15 cellular contexts compared by ENCODE assay signal in the genomic region with DNA sequence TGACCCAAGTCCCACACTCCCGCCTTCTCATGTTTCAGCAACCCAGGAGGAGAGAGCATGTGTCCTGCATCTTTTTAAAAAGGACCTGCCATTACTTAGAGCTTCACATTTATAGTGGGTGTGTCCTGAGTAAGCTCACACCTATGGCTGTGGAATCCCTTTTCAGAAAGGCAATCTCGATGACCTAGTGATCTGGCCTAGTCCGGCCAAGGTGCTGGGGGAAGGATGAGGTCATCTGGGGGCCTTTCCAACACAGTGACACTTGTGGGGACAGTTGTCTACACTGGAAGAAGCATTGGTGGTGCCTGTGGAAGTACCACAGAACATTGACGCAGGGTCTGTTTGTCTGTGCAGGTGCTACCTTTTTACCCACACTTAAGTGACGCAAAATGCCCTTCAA. TPM values are rescaled to one million over a fixed set of nuclear protein-coding genes. Genes with fewer than 3 reads are reported as not detected.
A peak's percentile ranks its signal among the peaks of the same experiment; 100 is the strongest.
DNase-seq lines count a peak whose midpoint lies in the region; ATAC-seq and TF ChIP-seq lines count a peak whose summit lies in the region.
"Had no signal": no experiment of that assay in that cellular context is flagged by ENCODE, and none has a peak within 500 bp of the region (broad histone marks: within the 10 kb centered on the region; RNA-seq: fewer than 3 reads in every experiment).

No MANE protein-coding gene starts in this region.

- no peaks in the 10 kb centered on the region for H3K9me3 ChIP-seq in OCI-LY1 (ENCODE audit: low read length)
- H3K9me3 ChIP-seq in parathyroid adenoma (ENCODE audit: control insufficient read depth, low read length): no peaks in the 10 kb centered on the region
- H3K9me3 ChIP-seq: BE2C had no signal

- no peaks in the 10 kb centered on the region for H4K20me1 ChIP-seq in OCI-LY1 (ENCODE audit: insufficient read depth, low read length)

- H3K36me3 Mint-ChIP-seq in activated T-cell treated with anti-CD3 and anti-CD28 coated beads, Interleukin-2, amount 50 U/mL, for 24 hours (ENCODE audit: low read depth): peaks cover 27% of the 10 kb centered on the region
- peaks cover 1 to 6% of the 10 kb centered on the region in 2 donors for H3K36me3 Mint-ChIP-seq in activated T-cell treated with anti-CD3 and anti-CD28 coated beads, Interleukin-2, amount 50 U/mL, for 72 hours (ENCODE audit: insufficient read depth in 2 of 2)

- H3K4me3 ChIP-seq in OCI-LY1 (ENCODE audit: low read depth, low read length, poor library complexity, severe bottlenecking) (no peak overlapping the region), parathyroid adenoma (ENCODE audit: low read depth, low read length) (peak overlapping the region; percentile 22)

- no peaks in the 10 kb centered on the region; the same call in 1 of the 2 replicates for H3F3A ChIP-seq in OCI-LY1 (ENCODE audit: insufficient read depth, low read length)

- DNase-seq in activated T-cell treated with anti-CD3 and anti-CD28 coated beads, Interleukin-2, amount 50 U/mL, for 24 hours: no peak
- DNase-seq in activated T-cell treated with anti-CD3 and anti-CD28 coated beads, Interleukin-2, amount 50 U/mL, for 72 hours: no peak
- peak; percentile 56 for DNase-seq in islet precursor cell
- no peak for DNase-seq in central memory CD4-positive, alpha-beta T cell
- DNase-seq in HuH-7 (ENCODE audit: low spot score): no peak
- DNase-seq in SIG-M5 treated with dmso at 0.1 percent for 504 hours (lab: John Stamatoyannopoulos, UW; ENCODE audit: unreplicated experiment): no peak
- DNase-seq: activated CD4-positive, alpha-beta T cell treated with anti-CD3 and anti-CD28 coated beads, Interleukin-2, amount 50 U/mL, for 1 hour; BE2C; DND-41; effector CD4-positive, alpha-beta T cell; head of caudate nucleus; NCI-H1417 had no signal

- peaks cover 38% of the 10 kb centered on the region for H3K4me1 ChIP-seq in OCI-LY1 (ENCODE audit: insufficient read depth, low read length, severe bottlenecking)
- peaks cover 28% of the 10 kb centered on the region for H3K4me1 ChIP-seq in parathyroid adenoma
- H3K4me1 ChIP-seq: BE2C had no signal

- H3K79me2 ChIP-seq in OCI-LY1 (ENCODE audit: insufficient read depth, low read length) (no peaks in the 10 kb centered on the region), parathyroid adenoma (peaks cover 3% of the 10 kb centered on the region)

- no peak overlapping the region for H3K4me3 Mint-ChIP-seq in activated T-cell treated with anti-CD3 and anti-CD28 coated beads, Interleukin-2, amount 50 U/mL, for 24 hours
- no peak overlapping the region for H3K4me3 Mint-ChIP-seq in activated T-cell treated with anti-CD3 and anti-CD28 coated beads, Interleukin-2, amount 50 U/mL, for 72 hours

- H3K27ac ChIP-seq in OCI-LY1 (ENCODE audit: low read depth, low read length, poor library complexity, severe bottlenecking) (no peak overlapping the region), parathyroid adenoma (peak overlapping the region; percentile 2)
- H3K27ac ChIP-seq: 22Rv1 had no signal

- H3K9ac ChIP-seq in OCI-LY1 (ENCODE audit: low read length) (no peak overlapping the region), parathyroid adenoma (no peak overlapping the region)

- H2AFZ ChIP-seq in OCI-LY1 (ENCODE audit: low read length): no peak overlapping the region
- no peak overlapping the region for H2AFZ ChIP-seq in parathyroid adenoma

- no peaks in the 10 kb centered on the region for H3K27me3 ChIP-seq in OCI-LY1 (ENCODE audit: insufficient read depth, low read length)
- no peaks in the 10 kb centered on the region for H3K27me3 ChIP-seq in parathyroid adenoma (ENCODE audit: control insufficient read depth, insufficient read depth, low read length)

- TF ChIP-seq CTCF in OCI-LY1 (IDR thresholded peaks at IDR 0.05; ENCODE audit: low read length): no peak
- no peak for TF ChIP-seq CTCF in parathyroid adenoma (IDR thresholded peaks at IDR 0.05)

- H3K9me2 ChIP-seq in OCI-LY1 (ENCODE audit: low read depth, low read length): no peaks in the 10 kb centered on the region

- no peak for ATAC-seq in activated T-cell treated with anti-CD3 and anti-CD28 coated beads, Interleukin-2, amount 50 U/mL, for 72 hours (replicated peaks in 1 of 2)

- no peaks in the 10 kb centered on the region for H3K9me3 Mint-ChIP-seq in activated T-cell treated with anti-CD3 and anti-CD28 coated beads, Interleukin-2, amount 50 U/mL, for 24 hours
- no peaks in the 10 kb centered on the region for H3K9me3 Mint-ChIP-seq in activated T-cell treated with anti-CD3 and anti-CD28 coated beads, Interleukin-2, amount 50 U/mL, for 72 hours

- peak overlapping the region; percentile 9; the same call in 1 of the 2 replicates for H3K4me2 ChIP-seq in OCI-LY1 (ENCODE audit: low read length)
- peak overlapping the region; percentile 29 for H3K4me2 ChIP-seq in parathyroid adenoma (ENCODE audit: low read length)

- no peaks in the 10 kb centered on the region for H3K27me3 Mint-ChIP-seq in activated T-cell treated with anti-CD3 and anti-CD28 coated beads, Interleukin-2, amount 50 U/mL, for 24 hours
- no peaks in the 10 kb centered on the region for H3K27me3 Mint-ChIP-seq in activated T-cell treated with anti-CD3 and anti-CD28 coated beads, Interleukin-2, amount 50 U/mL, for 72 hours (ENCODE audit: low read depth)

- H3K4me1 Mint-ChIP-seq in activated T-cell treated with anti-CD3 and anti-CD28 coated beads, Interleukin-2, amount 50 U/mL, for 24 hours (ENCODE audit: low read depth): peaks cover 60% of the 10 kb centered on the region
- peaks cover 32% of the 10 kb centered on the region for H3K4me1 Mint-ChIP-seq in activated T-cell treated with anti-CD3 and anti-CD28 coated beads, Interleukin-2, amount 50 U/mL, for 72 hours (ENCODE audit: low read depth)

- peak overlapping the region; percentile 8 for H3K27ac Mint-ChIP-seq in activated T-cell treated with anti-CD3 and anti-CD28 coated beads, Interleukin-2, amount 50 U/mL, for 24 hours
- no peak overlapping the region for H3K27ac Mint-ChIP-seq in activated T-cell treated with anti-CD3 and anti-CD28 coated beads, Interleukin-2, amount 50 U/mL, for 72 hours

- H3K36me3 ChIP-seq in OCI-LY1 (ENCODE audit: insufficient read depth, low read length) (peaks cover 9% of the 10 kb centered on the region; the same call in 1 of the 2 replicates), parathyroid adenoma (ENCODE audit: control insufficient read depth, insufficient read depth, low read length) (no peaks in the 10 kb centered on the region)
- H3K36me3 ChIP-seq: BE2C had no signal

RNA-seq across cellular contexts. Expression of a gene that starts 8.2 kb away (rescaled TPM):
- 10 to 100 TPM; 23.9 to 30.1 TPM for total RNA-seq in activated T-cell treated with anti-CD3 and anti-CD28 coated beads, Interleukin-2, amount 50 U/mL, for 72 hours

RNA-seq across cellular contexts. Expression of a gene that starts 46.9 kb away (rescaled TPM):
- 1 to 10 TPM; 5.9 to 9.6 TPM for total RNA-seq in activated T-cell treated with anti-CD3 and anti-CD28 coated beads, Interleukin-2, amount 50 U/mL, for 72 hours
